Comparison of ENCODE assay signal across 2 cellular contexts in genomic region chr2:216281316-216281715, GRCh38.
TF ChIP-seq lines count a peak whose summit lies in the region.

No MANE protein-coding gene starts in this region.

TF ChIP-seq in GM23338, 12 proteins besides CTCF, POLR2A, EP300 and RAD21:
- TF ChIP-seq ZNF462 (CRISPR knock-in tag; IDR thresholded peaks at IDR 0.05): no peak
- TF ChIP-seq JUNB (IDR thresholded peaks at IDR 0.05; ENCODE audit: unreplicated experiment): no peak
- no peak for TF ChIP-seq CREB1 (CRISPR knock-in tag; IDR thresholded peaks at IDR 0.05; ENCODE audit: low read depth)
- no peak for TF ChIP-seq STAT1 (IDR thresholded peaks at IDR 0.05; ENCODE audit: unreplicated experiment)
- TF ChIP-seq EZH2phosphoT487 (IDR thresholded peaks at IDR 0.05; ENCODE audit: unreplicated experiment): no peak
- no peak for TF ChIP-seq REST (IDR thresholded peaks at IDR 0.05; ENCODE audit: unreplicated experiment)
- TF ChIP-seq NANOG (IDR thresholded peaks at IDR 0.05; ENCODE audit: borderline replicate concordance): no peak
- TF ChIP-seq EZH2 (IDR thresholded peaks at IDR 0.05; ENCODE audit: low read depth, unreplicated experiment): no peak

TF ChIP-seq in H1, 55 proteins besides CTCF, POLR2A, EP300 and RAD21 (continued from another document):
- no peak for TF ChIP-seq TAF1 (IDR thresholded peaks at IDR 0.05; ENCODE audit: low read depth, low read length)
